Comparison of ENCODE assay signal across 7 cellular contexts in the genomic region with DNA sequence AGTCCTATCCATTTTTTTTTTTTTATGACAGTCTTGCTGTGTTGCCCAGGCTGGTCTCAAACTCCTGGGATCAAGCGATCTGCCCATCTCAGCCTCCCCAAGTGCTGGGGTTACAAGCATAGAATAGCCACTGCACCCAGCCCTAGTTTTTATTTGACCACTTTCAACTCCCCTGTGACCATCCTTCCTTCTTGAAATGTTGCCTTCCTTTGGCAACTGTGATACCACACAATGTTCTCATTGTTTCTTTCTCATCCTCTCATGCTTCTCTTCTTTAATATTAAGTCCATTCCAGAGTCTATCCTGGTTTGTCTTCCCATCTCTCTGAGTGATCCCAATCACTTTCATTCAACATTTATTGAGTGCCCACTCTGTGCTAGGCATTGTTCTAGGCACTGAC.
"Had no signal": no experiment of that assay in that cellular context is flagged by ENCODE, and none has a peak within 500 bp of the region (broad histone marks: within the 10 kb centered on the region; RNA-seq: fewer than 3 reads in every experiment).

No MANE protein-coding gene starts in this region.

- H3K27ac ChIP-seq: HL-60, KMS-11 had no signal

- H3K4me2 ChIP-seq: KMS-11 had no signal

- H3K9ac ChIP-seq: KMS-11 had no signal

- H3K4me3 ChIP-seq: K562 had no signal

- DNase-seq: IMR-90, KBM-7, KG1 had no signal

- ATAC-seq: HepG2 had no signal
